16 cellular contexts compared by ENCODE assay signal in genomic region chr10:89852872-89853271, GRCh38.
DNase-seq lines count a peak whose midpoint lies in the region; ATAC-seq and TF ChIP-seq lines count a peak whose summit lies in the region.
"Had no signal": no experiment of that assay in that cellular context is flagged by ENCODE, and none has a peak within 500 bp of the region (broad histone marks: within the 10 kb centered on the region; RNA-seq: fewer than 3 reads in every experiment).

No MANE protein-coding gene starts in this region.

- 0 out of 2 replicates have a peak overlapping the region, but pooled peaks have one; percentile 4 for H3K56ac ChIP-seq in IMR-90 (ENCODE audit: extremely low read depth, insufficient read depth, low read length)

- no peak for ATAC-seq in IMR-90 (ENCODE audit: low read depth)
- ATAC-seq in WTC11: peak; percentile 22
- no peak for ATAC-seq in upper lobe of right lung
- ATAC-seq: Right ventricle myocardium inferior had no signal

- no peaks in the 10 kb centered on the region for H3K36me3 Mint-ChIP-seq in WTC11
- H3K36me3 Mint-ChIP-seq: CD4-positive, CD25-positive, alpha-beta regulatory T cell had no signal

- no peak overlapping the region for H3K14ac ChIP-seq in IMR-90 (replicated peaks; ENCODE audit: low read depth, low read length)

- 0 out of 2 replicates have a peak, but pooled peaks have one; percentile 2 for TF ChIP-seq CTCF in AG04450 (IDR thresholded peaks at IDR 0.05; ENCODE audit: low read depth, low read length)
- TF ChIP-seq CTCF in IMR-90 (conservative IDR thresholded peaks at IDR 0.05; ENCODE audit: low read depth, low read length): no peak
- no peak for TF ChIP-seq CTCF in WTC11 (IDR thresholded peaks at IDR 0.05)
- TF ChIP-seq CTCF in epithelial cell of proximal tubule (conservative IDR thresholded peaks at IDR 0.05; ENCODE audit: low read depth, low read length): peak; percentile 15
- TF ChIP-seq CTCF in upper lobe of right lung (IDR thresholded peaks at IDR 0.05): no peak
- TF ChIP-seq CTCF in coronary artery (IDR thresholded peaks at IDR 0.05): no peak

- H3K27ac Mint-ChIP-seq in WTC11: no peak overlapping the region

- H3K4me3 Mint-ChIP-seq in WTC11: no peak overlapping the region
- H3K4me3 Mint-ChIP-seq: CD4-positive, CD25-positive, alpha-beta regulatory T cell had no signal

- no peaks in the 10 kb centered on the region for H3K79me1 ChIP-seq in IMR-90 (ENCODE audit: low read depth in 1 of 2, low read length in 2 of 2)

- H3K36me3 ChIP-seq in IMR-90 (ENCODE audit: control insufficient read depth, insufficient read depth, low read length) (no peaks in the 10 kb centered on the region), upper lobe of right lung (no peaks in the 10 kb centered on the region)

- no peak overlapping the region for H2AK9ac ChIP-seq in IMR-90 (replicated peaks; ENCODE audit: low read depth, low read length, poor library complexity)

- no peaks in the 10 kb centered on the region; the same call in 1 of the 2 replicates for H3K27me3 Mint-ChIP-seq in WTC11 (ENCODE audit: low read depth)

- H3K4me1 ChIP-seq in IMR-90 (ENCODE audit: control insufficient read depth, insufficient read depth, low read length) (no peaks in the 10 kb centered on the region), upper lobe of right lung (no peaks in the 10 kb centered on the region)

- no peak overlapping the region for H3K4ac ChIP-seq in IMR-90 (ENCODE audit: low read depth, low read length)

- in situ Hi-C loops in IMR-90 (cut with MboI; ENCODE audit: low sequenced_read_pairs): no loop called here
- in situ Hi-C loops in ACHN (cut with HindIII; ENCODE audit: low pct_ligation_motif_present, low pct_unique_long_range_greater_than_20kb, low sequenced_read_pairs): no loop called here

- H3K9me3 ChIP-seq in AG04450 (ENCODE audit: control insufficient read depth, insufficient read depth, low read length) (no peaks in the 10 kb centered on the region; the same call in 1 of the 2 replicates), IMR-90 (ENCODE audit: control insufficient read depth, insufficient read depth, low read length) (no peaks in the 10 kb centered on the region), upper lobe of right lung (no peaks in the 10 kb centered on the region)

- H3K9me3 Mint-ChIP-seq in WTC11: no peaks in the 10 kb centered on the region

- no CpG with 5 or more reads among the region's 5 CpGs for WGBS in IMR-90 (ENCODE audit: extremely low coverage in 2 of 2, insufficient read length in 1 of 2), 2 experiments

- POLR2A ChIA-PET in AG04450 (lab: Yijun Ruan, JAX) (no interaction called here), IMR-90 (lab: Charles Lee; ENCODE audit: unreplicated experiment) (no interaction called here), WTC11 (lab: Charles Lee) (no interaction called here)

- H2AK5ac ChIP-seq in IMR-90 (ENCODE audit: low read depth, low read length): no peak overlapping the region

- H4K91ac ChIP-seq in IMR-90 (ENCODE audit: insufficient read depth, low read depth, low read length): no peak overlapping the region

- peak overlapping the region; percentile 25 for H2AFZ ChIP-seq in IMR-90 (replicated peaks; ENCODE audit: low read length, poor library complexity)

- H2BK15ac ChIP-seq in IMR-90 (ENCODE audit: low read depth, low read length): no peak overlapping the region

- no peak overlapping the region for H4K5ac ChIP-seq in IMR-90 (ENCODE audit: low read depth, low read length)

- DNase-seq in AG04450 (ENCODE audit: low read depth, low spot score): no peak
- DNase-seq in IMR-90: no peak
- no peak for DNase-seq in WTC11 (ENCODE audit: low spot score)
- DNase-seq in epithelial cell of proximal tubule (ENCODE audit: low read depth): no peak
- DNase-seq in upper lobe of right lung: no peak
- DNase-seq in coronary artery (ENCODE audit: low spot score): no peak
- DNase-seq in LoVo (ENCODE audit: low spot score): no peak
- DNase-seq in ACHN: no peak
- DNase-seq: CD4-positive, CD25-positive, alpha-beta regulatory T cell; GOT3; NCI-H1092; NCI-H146; NCI-H2029 treated with DMSO at 0.1 percent for 48 hours; NCI-H2171; NCI-H345 had no signal

- no peak overlapping the region for H4K8ac ChIP-seq in IMR-90 (ENCODE audit: low read depth in 2 of 2, low read length in 2 of 2)

- no peak overlapping the region for H3K18ac ChIP-seq in IMR-90 (ENCODE audit: low read depth, low read length)

- CTCF ChIA-PET in AG04450 (lab: Charles Lee) (no interaction called here), IMR-90 (lab: Yijun Ruan, JAX) (no interaction called here), WTC11 (lab: Charles Lee) (interaction anchor here (0.9 to 2.4 kb wide), 27 partner anchors 9 to 740 kb away, joined by 3 to 14 read pairs (median 4); no protein-coding TSS in a partner anchor)

- H3K4me1 Mint-ChIP-seq in WTC11: peaks cover 14% of the 10 kb centered on the region
- H3K4me1 Mint-ChIP-seq: CD4-positive, CD25-positive, alpha-beta regulatory T cell had no signal

- H2BK120ac ChIP-seq in IMR-90 (ENCODE audit: low read depth, low read length): no peak overlapping the region

- H3K27me3 ChIP-seq in AG04450 (ENCODE audit: control insufficient read depth, insufficient read depth, low read length): no peaks in the 10 kb centered on the region
- H3K27me3 ChIP-seq in IMR-90 (ENCODE audit: control insufficient read depth, insufficient read depth, low read length): peaks cover 6% of the 10 kb centered on the region
- no peaks in the 10 kb centered on the region for H3K27me3 ChIP-seq in upper lobe of right lung

- H4K20me1 ChIP-seq in IMR-90 (ENCODE audit: insufficient read depth, low read length): no peaks in the 10 kb centered on the region

- no peak overlapping the region for H3K9ac ChIP-seq in IMR-90 (ENCODE audit: low read depth, low read length)

- no TSS peak for BruUV-seq in IMR-90 (replicated peaks; lab: Mats Ljungman, UMichigan)

- TF ChIP-seq RAD21 in IMR-90 (IDR thresholded peaks at IDR 0.05; ENCODE audit: low read length): no peak

- no peak overlapping the region for H3K4me2 ChIP-seq in IMR-90 (ENCODE audit: low read depth, low read length)

- H3K9me1 ChIP-seq in IMR-90 (ENCODE audit: insufficient read depth, low read length): no peaks in the 10 kb centered on the region

- H3K27ac ChIP-seq in AG04450 (ENCODE audit: low read depth, low read length) (no peak overlapping the region), IMR-90 (ENCODE audit: insufficient read depth, low read length) (no peak overlapping the region), upper lobe of right lung (no peak overlapping the region), coronary artery (no peak overlapping the region)

- dilution Hi-C loops in IMR-90 (cut with HindIII; ENCODE audit: low sequenced_read_pairs, unreplicated experiment): no loop called here

- H3K4me3 ChIP-seq in AG04450 (ENCODE audit: low read depth, low read length): no peak overlapping the region
- H3K4me3 ChIP-seq in IMR-90 (ENCODE audit: insufficient read depth, low read depth, low read length): no peak overlapping the region
- H3K4me3 ChIP-seq in epithelial cell of proximal tubule (ENCODE audit: low read depth, low read length): no peak overlapping the region
- H3K4me3 ChIP-seq in upper lobe of right lung: no peak overlapping the region
- H3K4me3 ChIP-seq in coronary artery: no peak overlapping the region

- no peak overlapping the region for H2BK20ac ChIP-seq in IMR-90 (ENCODE audit: low read depth, low read length)

- intact Hi-C loops in IMR-90 (cut with micrococcal nuclease) (no loop called here), upper lobe of right lung (cut with DNase I) (no loop called here)

- TF ChIP-seq POLR2A in IMR-90 (IDR thresholded peaks at IDR 0.05; ENCODE audit: low read depth, low read length): no peak

- H3K23ac ChIP-seq in IMR-90 (ENCODE audit: low read depth, low read length): no peak overlapping the region

- H2BK5ac ChIP-seq in IMR-90 (ENCODE audit: low read depth, low read length, poor library complexity, severe bottlenecking): no peak overlapping the region

TF ChIP-seq in IMR-90, 13 proteins besides CTCF, POLR2A, EP300 and RAD21:
- TF ChIP-seq FOS (IDR thresholded peaks at IDR 0.05; ENCODE audit: low read depth, low read length) (no peak), CEBPB (IDR thresholded peaks at IDR 0.05; ENCODE audit: low read depth, low read length) (no peak), RFX5 (IDR thresholded peaks at IDR 0.05; ENCODE audit: low read depth, low read length) (no peak), RCOR1 (IDR thresholded peaks at IDR 0.05; ENCODE audit: insufficient replicate concordance, low read length) (no peak), MXI1 (IDR thresholded peaks at IDR 0.05; ENCODE audit: borderline replicate concordance, low read depth, low read length) (no peak), BHLHE40 (IDR thresholded peaks at IDR 0.05; ENCODE audit: low read depth, low read length) (no peak), NFE2L2 (IDR thresholded peaks at IDR 0.05; ENCODE audit: low read depth, low read length) (no peak)

TF ChIP-seq in WTC11, 78 proteins besides CTCF, POLR2A, EP300 and RAD21 (continues in another document):
- TF ChIP-seq, protein P1, sequence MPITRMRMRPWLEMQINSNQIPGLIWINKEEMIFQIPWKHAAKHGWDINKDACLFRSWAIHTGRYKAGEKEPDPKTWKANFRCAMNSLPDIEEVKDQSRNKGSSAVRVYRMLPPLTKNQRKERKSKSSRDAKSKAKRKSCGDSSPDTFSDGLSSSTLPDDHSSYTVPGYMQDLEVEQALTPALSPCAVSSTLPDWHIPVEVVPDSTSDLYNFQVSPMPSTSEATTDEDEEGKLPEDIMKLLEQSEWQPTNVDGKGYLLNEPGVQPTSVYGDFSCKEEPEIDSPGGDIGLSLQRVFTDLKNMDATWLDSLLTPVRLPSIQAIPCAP (CRISPR knock-in tag; IDR thresholded peaks at IDR 0.05): no peak
- TF ChIP-seq MLX (CRISPR knock-in tag; IDR thresholded peaks at IDR 0.05) (no peak), ZNF232 (CRISPR knock-in tag; IDR thresholded peaks at IDR 0.05) (no peak), TCF7 (CRISPR knock-in tag; IDR thresholded peaks at IDR 0.05; ENCODE audit: low read depth) (no peak), MXD4 (CRISPR knock-in tag; IDR thresholded peaks at IDR 0.05; ENCODE audit: borderline replicate concordance) (no peak), TP53 (CRISPR knock-in tag; IDR thresholded peaks at IDR 0.05) (no peak)
- TF ChIP-seq, protein P2, sequence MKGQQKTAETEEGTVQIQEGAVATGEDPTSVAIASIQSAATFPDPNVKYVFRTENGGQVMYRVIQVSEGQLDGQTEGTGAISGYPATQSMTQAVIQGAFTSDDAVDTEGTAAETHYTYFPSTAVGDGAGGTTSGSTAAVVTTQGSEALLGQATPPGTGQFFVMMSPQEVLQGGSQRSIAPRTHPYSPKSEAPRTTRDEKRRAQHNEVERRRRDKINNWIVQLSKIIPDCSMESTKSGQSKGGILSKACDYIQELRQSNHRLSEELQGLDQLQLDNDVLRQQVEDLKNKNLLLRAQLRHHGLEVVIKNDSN (CRISPR knock-in tag; IDR thresholded peaks at IDR 0.05): no peak

Comparison
In these comparisons a context has a peak if more than half of its experiments do, and no peak if none do; other contexts are left out.
1. CTCF ChIP-seq: peak in AG04450 (single experiment) and epithelial cell of proximal tubule (single experiment); none in IMR-90 (single experiment), WTC11 (single experiment), upper lobe of right lung (single experiment) and coronary artery (single experiment).